In the genomic region with DNA sequence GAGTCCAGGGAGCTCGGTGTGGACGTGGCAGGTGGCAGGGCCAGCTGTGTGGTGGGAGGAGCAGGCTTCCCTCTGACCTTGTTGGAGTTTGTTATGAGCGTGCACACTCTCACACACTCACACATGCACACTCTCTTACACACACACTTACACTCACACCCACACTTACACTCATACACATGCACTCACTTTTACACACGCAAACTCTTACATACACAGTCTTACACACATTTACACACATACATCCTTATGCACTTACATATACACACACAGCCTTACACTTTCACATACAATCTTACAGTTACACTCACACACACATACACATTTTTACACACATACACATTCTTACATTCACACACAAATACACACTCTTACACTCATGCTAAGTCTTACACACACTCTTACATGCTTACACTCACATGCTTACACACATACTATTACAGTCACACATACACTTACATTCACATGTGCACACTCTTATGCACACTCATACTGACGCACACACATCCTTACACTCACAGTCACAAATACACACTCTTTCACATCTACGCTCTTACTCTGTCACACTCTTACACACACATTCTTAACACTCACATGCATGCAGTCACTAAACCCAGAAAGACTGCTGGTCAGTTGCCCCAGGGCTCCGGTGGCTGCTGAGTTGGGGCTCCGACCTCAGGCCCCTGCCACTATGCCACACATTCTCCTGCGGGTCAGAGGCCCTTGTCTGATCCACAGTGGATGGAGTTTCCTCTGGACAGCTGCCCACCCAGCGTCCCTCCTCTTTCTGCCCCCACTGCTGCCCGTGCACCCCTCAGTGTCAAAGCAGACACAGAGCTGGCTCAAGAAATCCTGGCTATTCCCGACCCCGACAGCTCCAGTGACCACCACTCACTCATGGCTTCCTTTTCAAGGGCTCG, we compare ENCODE assay signal across 17 cellular contexts.
"Had no signal": no experiment of that assay in that cellular context is flagged by ENCODE, and none has a peak within 500 bp of the region (broad histone marks: within the 10 kb centered on the region; RNA-seq: fewer than 3 reads in every experiment).

No MANE protein-coding gene starts in this region.

- H3K27ac Mint-ChIP-seq: activated CD4-positive, alpha-beta T cell treated with anti-CD3 and anti-CD28 coated beads, Interleukin-2, amount 10 ng/mL, durations not matched to agents 24 days and 14 days; activated naive CD8-positive, alpha-beta T cell treated with anti-CD3 and anti-CD28 coated beads, Interleukin-2, amount 50 U/mL, for 24 hours; dendritic cell treated with granulocyte-macrophage colony-stimulating factor and Interleukin-4, amounts not matched to agents 40 ng/mL and 50 ng/mL, for 4 days; effector memory CD8-positive, alpha-beta T cell had no signal

- H3K36me3 ChIP-seq: gastrocnemius medialis, heart left ventricle, thyroid gland, vagina had no signal

- FAIRE-seq: islet of Langerhans had no signal

- H3K9me3 ChIP-seq: gastrocnemius medialis, heart left ventricle, thyroid gland, vagina had no signal

- H3K4me1 Mint-ChIP-seq: activated CD4-positive, alpha-beta T cell treated with anti-CD3 and anti-CD28 coated beads, Interleukin-2, amount 10 ng/mL, durations not matched to agents 24 days and 14 days; activated naive CD8-positive, alpha-beta T cell treated with anti-CD3 and anti-CD28 coated beads, Interleukin-2, amount 50 U/mL, for 24 hours had no signal

- H3K4me1 ChIP-seq: gastrocnemius medialis, thyroid gland, vagina had no signal

- H3K4me3 ChIP-seq: gastrocnemius medialis, thyroid gland, vagina had no signal

- H3K9me3 Mint-ChIP-seq: activated CD4-positive, alpha-beta T cell treated with anti-CD3 and anti-CD28 coated beads, Interleukin-2, amount 10 ng/mL, durations not matched to agents 24 days and 14 days; activated naive CD8-positive, alpha-beta T cell treated with anti-CD3 and anti-CD28 coated beads, Interleukin-2, amount 50 U/mL, for 24 hours; dendritic cell treated with granulocyte-macrophage colony-stimulating factor and Interleukin-4, amounts not matched to agents 40 ng/mL and 50 ng/mL, for 4 days; effector memory CD8-positive, alpha-beta T cell had no signal

- H3K27me3 ChIP-seq: thyroid gland, vagina had no signal

- DNase-seq: activated CD4-positive, alpha-beta T cell treated with anti-CD3 and anti-CD28 coated beads, Interleukin-2, amount 10 ng/mL, durations not matched to agents 24 days and 14 days; activated CD4-positive, CD25-positive, alpha-beta regulatory T cell; activated naive CD4-positive, alpha-beta T cell treated with Interleukin-2 at 50 U/mL for 16 hours; activated naive CD8-positive, alpha-beta T cell treated with anti-CD3 and anti-CD28 coated beads, Interleukin-2, amount 50 U/mL, for 24 hours; activated T-cell treated with anti-CD3 and anti-CD28 coated beads for 4 hours; cerebellar nuclear complex; effector memory CD8-positive, alpha-beta T cell; gastrocnemius medialis; stimulated activated CD4-positive, alpha-beta T cell treated with anti-CD3 and anti-CD28 coated beads, Interleukin-12 subunit alpha, Interleukin-12 subunit beta, amount 100 ng/mL, for 4 hours; stimulated activated CD4-positive, alpha-beta T cell treated with anti-CD3 and anti-CD28 coated beads, Interleukin-2, amount 100 ng/mL, for 24 hours; T-helper 2 cell; thyroid gland had no signal

- ATAC-seq: activated naive CD8-positive, alpha-beta T cell treated with anti-CD3 and anti-CD28 coated beads, Interleukin-2, amount 50 U/mL, for 24 hours; effector memory CD8-positive, alpha-beta T cell had no signal

- H3K27ac ChIP-seq: epithelial cell of prostate, gastrocnemius medialis, thyroid gland, vagina had no signal

- H3K27me3 Mint-ChIP-seq: activated CD4-positive, alpha-beta T cell treated with anti-CD3 and anti-CD28 coated beads, Interleukin-2, amount 10 ng/mL, durations not matched to agents 24 days and 14 days had no signal

- H3K4me3 Mint-ChIP-seq: activated CD4-positive, alpha-beta T cell treated with anti-CD3 and anti-CD28 coated beads, Interleukin-2, amount 10 ng/mL, durations not matched to agents 24 days and 14 days; activated naive CD8-positive, alpha-beta T cell treated with anti-CD3 and anti-CD28 coated beads, Interleukin-2, amount 50 U/mL, for 24 hours; dendritic cell treated with granulocyte-macrophage colony-stimulating factor and Interleukin-4, amounts not matched to agents 40 ng/mL and 50 ng/mL, for 4 days; effector memory CD8-positive, alpha-beta T cell had no signal
